In the genomic region with DNA sequence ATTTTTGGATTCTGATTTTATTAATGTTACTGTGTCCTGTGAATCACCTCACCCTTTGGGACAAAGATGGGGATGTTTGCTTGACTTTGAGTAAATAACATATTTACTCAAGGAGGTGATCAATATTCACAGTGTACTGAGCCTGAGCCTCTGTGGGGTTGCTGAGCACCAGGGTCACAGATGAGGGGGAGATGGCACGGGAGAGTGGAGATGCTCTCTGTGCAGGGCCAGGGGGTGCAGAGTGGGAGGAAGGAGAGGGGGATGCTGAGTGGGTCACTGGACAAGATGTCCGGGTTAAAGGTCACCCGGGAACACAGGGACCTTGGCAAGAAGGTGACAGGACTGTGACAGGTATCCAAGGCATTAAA, we compare ENCODE assay signal across 1 cellular context.
TF ChIP-seq lines count a peak whose summit lies in the region.

No MANE protein-coding gene starts in this region.

TF ChIP-seq in A549, 52 proteins besides CTCF, POLR2A, EP300 and RAD21:
- TF ChIP-seq HOXB5 (CRISPR knock-in tag; IDR thresholded peaks at IDR 0.05) (no peak), ZC3H11A (IDR thresholded peaks at IDR 0.05) (no peak), RARB (CRISPR knock-in tag; IDR thresholded peaks at IDR 0.05) (0 out of 2 replicates have a peak, but pooled peaks have one; percentile 20), FOSB (CRISPR knock-in tag; IDR thresholded peaks at IDR 0.05) (peak; percentile 82), HOXA7 (CRISPR knock-in tag; IDR thresholded peaks at IDR 0.05) (peak; percentile 79; the same call in 1 of the 2 replicates), TFCP2L1 (CRISPR knock-in tag; IDR thresholded peaks at IDR 0.05) (peak; percentile 17; the same call in 1 of the 2 replicates), HDAC2 (IDR thresholded peaks at IDR 0.05) (no peak)
- TF ChIP-seq, protein P1, sequence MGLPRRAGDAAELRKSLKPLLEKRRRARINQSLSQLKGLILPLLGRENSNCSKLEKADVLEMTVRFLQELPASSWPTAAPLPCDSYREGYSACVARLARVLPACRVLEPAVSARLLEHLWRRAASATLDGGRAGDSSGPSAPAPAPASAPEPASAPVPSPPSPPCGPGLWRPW (IDR thresholded peaks at IDR 0.05), result no peak
